8 cellular contexts compared by ENCODE assay signal in genomic region chr5:134561871-134562296, GRCh38. TPM values are rescaled to one million over a fixed set of nuclear protein-coding genes. Genes with fewer than 3 reads are reported as not detected.
DNase-seq lines count a peak whose midpoint lies in the region; ATAC-seq and TF ChIP-seq lines count a peak whose summit lies in the region.

No MANE protein-coding gene starts in this region.

- H3K4me2 ChIP-seq in DOHH2 (ENCODE audit: low read length), result no peak overlapping the region

- no peaks in the 10 kb centered on the region for H3F3A ChIP-seq in DOHH2 (ENCODE audit: control insufficient read depth, insufficient read depth)

- H3K4me3 Mint-ChIP-seq in IgD-negative memory B cell, result no peak overlapping the region
- no peak overlapping the region for H3K4me3 Mint-ChIP-seq in chondrocyte (ENCODE audit: unreplicated experiment)
- no peak overlapping the region for H3K4me3 Mint-ChIP-seq in nephron

- peak; percentile 46 for TF ChIP-seq CTCF in DOHH2 (IDR thresholded peaks at IDR 0.05; ENCODE audit: low read depth, low read length, poor library complexity, severe bottlenecking)
- TF ChIP-seq CTCF in chondrocyte (IDR thresholded peaks at IDR 0.05), result peak; percentile 70
- TF ChIP-seq CTCF in nephron (IDR thresholded peaks at IDR 0.05; ENCODE audit: unreplicated experiment in 3 of 3), result peak in 2 of 3 experiments; percentile 24 to 42
- TF ChIP-seq CTCF in Peyer's patch (IDR thresholded peaks at IDR 0.05), result peak in 3 of 6 experiments; percentile 20 to 34 (median 25)

- no peak for TF ChIP-seq POLR2A in Peyer's patch (IDR thresholded peaks at IDR 0.05)

- peaks cover 75% of the 10 kb centered on the region for H3K36me3 ChIP-seq in DOHH2 (ENCODE audit: control insufficient read depth, low read length)
- H3K36me3 ChIP-seq in Peyer's patch, result peaks cover 0 to 86% (median 0%) of the 10 kb centered on the region in 3 donors

- H3K27ac Mint-ChIP-seq in IgD-negative memory B cell, result peak overlapping the region in 2 of 3 donors; percentile 28 to 80
- H3K27ac Mint-ChIP-seq in chondrocyte (ENCODE audit: unreplicated experiment), result no peak overlapping the region
- no peak overlapping the region for H3K27ac Mint-ChIP-seq in nephron

- peaks cover 3 to 6% (median 4%) of the 10 kb centered on the region in 3 donors for H3K4me1 Mint-ChIP-seq in IgD-negative memory B cell
- H3K4me1 Mint-ChIP-seq in chondrocyte (ENCODE audit: low read depth), result peaks cover 8% of the 10 kb centered on the region
- no peaks in the 10 kb centered on the region for H3K4me1 Mint-ChIP-seq in nephron

- no peaks in the 10 kb centered on the region for H3K9me2 ChIP-seq in DOHH2 (replicated peaks; ENCODE audit: control insufficient read depth, low read length)

- H3K4me3 ChIP-seq in DOHH2 (ENCODE audit: low read length), result no peak overlapping the region
- H3K4me3 ChIP-seq in Peyer's patch, result no peak overlapping the region

- H3K27me3 ChIP-seq in DOHH2 (ENCODE audit: control insufficient read depth, low read length), result no peaks in the 10 kb centered on the region
- H3K27me3 ChIP-seq in Peyer's patch, result no peaks in the 10 kb centered on the region

- H3K4me1 ChIP-seq in DOHH2 (ENCODE audit: control insufficient read depth, low read length), result no peaks in the 10 kb centered on the region
- H3K4me1 ChIP-seq in Peyer's patch, result peaks cover 0 to 1% (median 0%) of the 10 kb centered on the region in 4 donors

- H3K36me3 Mint-ChIP-seq in IgD-negative memory B cell, result no peaks in the 10 kb centered on the region
- H3K36me3 Mint-ChIP-seq in chondrocyte (ENCODE audit: low read depth), result peaks cover 23% of the 10 kb centered on the region
- peaks cover 12% of the 10 kb centered on the region for H3K36me3 Mint-ChIP-seq in nephron (ENCODE audit: low read depth)

- H3K9me3 Mint-ChIP-seq in IgD-negative memory B cell (no peaks in the 10 kb centered on the region), chondrocyte (ENCODE audit: low read depth) (no peaks in the 10 kb centered on the region), nephron (no peaks in the 10 kb centered on the region)

- no peaks in the 10 kb centered on the region; the same call in 1 of the 2 replicates for H3K79me2 ChIP-seq in DOHH2 (ENCODE audit: control insufficient read depth, low read length)

- no peak for DNase-seq in chondrocyte (ENCODE audit: low spot score)
- DNase-seq in activated CD8-positive, alpha-beta memory T cell treated with anti-CD3 and anti-CD28 coated beads, Interleukin-2, amount 50 U/mL, for 48 hours, result no peak
- DNase-seq in inferior parietal cortex (ENCODE audit: extremely low spot score), result no peak
- DNase-seq in Peyer's patch, result no peak

- H3K9me3 ChIP-seq in DOHH2 (ENCODE audit: control insufficient read depth, insufficient read depth, low read length) (no peaks in the 10 kb centered on the region), Peyer's patch (no peaks in the 10 kb centered on the region)

- no peak for ATAC-seq in HG02981 (IDR thresholded peaks at IDR 0.05; ENCODE audit: unreplicated experiment)

- H3K27ac ChIP-seq in DOHH2 (ENCODE audit: low read depth, low read length) (no peak overlapping the region), Peyer's patch (peak overlapping the region in 1 of 4 donors; percentile 11)

- no peaks in the 10 kb centered on the region for H4K20me1 ChIP-seq in DOHH2 (ENCODE audit: control insufficient read depth, insufficient read depth, low read depth, low read length)

- H3K27me3 Mint-ChIP-seq in IgD-negative memory B cell (peaks cover under 1% of the 10 kb centered on the region), chondrocyte (ENCODE audit: low read depth) (no peaks in the 10 kb centered on the region), nephron (ENCODE audit: low read depth) (peaks cover 10% of the 10 kb centered on the region)

RNA-seq across cellular contexts. Expression of gene JADE2, which starts 36.4 kb away (rescaled TPM):
- polyA plus RNA-seq in IgD-negative memory B cell, result 46.7 TPM
- total RNA-seq in chondrocyte (16.3 to 17.6 TPM (median 16.8 TPM) in 3 replicates), Peyer's patch (10 to 100 TPM; 51.5 to 77.6 (median 57.4) TPM)

Comparison
In these comparisons a context has a peak if more than half of its experiments do, and no peak if none do; other contexts are left out.
1. H3K27ac Mint-ChIP-seq: peak in IgD-negative memory B cell (2 of 3); none in chondrocyte (single experiment) and nephron (0 of 3).